Comparison of ENCODE assay signal across 8 cellular contexts in genomic region chr6:31836036-31836675, GRCh38. TPM values are rescaled to one million over a fixed set of nuclear protein-coding genes. Genes with fewer than 3 reads are reported as not detected.
DNase-seq lines count a peak whose midpoint lies in the region; ATAC-seq and TF ChIP-seq lines count a peak whose summit lies in the region.

No MANE protein-coding gene starts in this region.

- H3K4me2 ChIP-seq in HCT116 (ENCODE audit: low read length): peak overlapping the region; percentile 94

- peaks cover 36 to 50% (median 45%) of the 10 kb centered on the region in 3 donors for H3K4me1 Mint-ChIP-seq in T-cell

- H3K36me3 ChIP-seq in HCT116 (ENCODE audit: control insufficient read depth in 1 of 2, insufficient read depth in 2 of 2, low read length in 2 of 2) (peaks cover 24 to 50% of the 10 kb centered on the region in 2 experiments; a peak in 3 of 4 replicates), skeletal muscle tissue (ENCODE audit: control insufficient read depth in 3 of 3, insufficient read depth in 3 of 3, low read length in 3 of 3) (peaks cover 30 to 36% (median 30%) of the 10 kb centered on the region in 3 donors)

- no peaks in the 10 kb centered on the region for H3K9me3 Mint-ChIP-seq in T-cell

- POLR2A ChIA-PET in HCT116 (lab: Charles Lee): interaction anchor here (0.6 to 2.2 kb wide), 7 partner anchors 9 to 136 kb away, joined by 3 to 11 read pairs (median 5); partner anchors contain the start of genes DXO, HSPA1B and NEU1
- POLR2A ChIA-PET in T-cell (lab: Charles Lee): interaction anchor here (0.6 to 0.7 kb wide), 5 partner anchors 16 to 260 kb away, joined by 3 to 7 read pairs (median 4); no protein-coding TSS in a partner anchor

- peak overlapping the region; percentile 94 to 98 (median 98) for H3K4me3 Mint-ChIP-seq in T-cell

- TF ChIP-seq CTCF in HCT116 (IDR thresholded peaks at IDR 0.05 in 2 of 3, conservative IDR thresholded peaks at IDR 0.05 in 1 of 3; ENCODE audit: borderline replicate concordance in 1 of 3, insufficient read depth in 1 of 3, low read depth in 2 of 3, low read length in 2 of 3) (no peak), foreskin fibroblast (IDR thresholded peaks at IDR 0.05; ENCODE audit: low read depth, low read length) (no peak)

- intact Hi-C loops in HCT116 (cut with micrococcal nuclease): loop anchor here (10.0 kb wide), 1 partner anchor 291 kb away; the partner anchor contains the start of genes ATP6V1G2, DDX39B and NFKBIL1

- H3K79me2 ChIP-seq in HCT116 (ENCODE audit: insufficient read depth, low read length): peaks cover 58% of the 10 kb centered on the region

- CTCF ChIA-PET in HCT116 (lab: Charles Lee) (no interaction called here), T-cell (lab: Charles Lee) (interaction anchor here (0.5 to 1.1 kb wide), 5 partner anchors 12 to 173 kb away, joined by 4 to 9 read pairs (median 5); no protein-coding TSS in a partner anchor)

- TF ChIP-seq POLR2A in HCT116 (IDR thresholded peaks at IDR 0.05; ENCODE audit: borderline replicate concordance, extremely low read depth, insufficient read depth, insufficient read length): no peak

- H2AFZ ChIP-seq in HCT116 (ENCODE audit: low read depth, low read length, poor library complexity, severe bottlenecking): no peak overlapping the region

- no TSS peak for BruUV-seq in HCT116 (replicated peaks; lab: Mats Ljungman, UMichigan)

- no peaks in the 10 kb centered on the region for H3K27me3 ChIP-seq in HCT116 (ENCODE audit: insufficient read depth, low read length)
- no peaks in the 10 kb centered on the region for H3K27me3 ChIP-seq in skeletal muscle tissue (ENCODE audit: control insufficient read depth in 3 of 3, insufficient read depth in 3 of 3, low read length in 3 of 3)

- peaks cover 20 to 50% of the 10 kb centered on the region in 2 experiments for H3K4me1 ChIP-seq in HCT116 (ENCODE audit: control insufficient read depth in 1 of 2, insufficient read depth in 2 of 2, low read length in 2 of 2)
- H3K4me1 ChIP-seq in skeletal muscle tissue (ENCODE audit: control insufficient read depth in 3 of 3, insufficient read depth in 3 of 3, low read length in 3 of 3): peaks cover 34 to 42% (median 35%) of the 10 kb centered on the region in 3 donors

- peaks cover 33% of the 10 kb centered on the region for H3K36me3 Mint-ChIP-seq in T-cell

- RAD21 ChIA-PET in HCT116 (lab: Charles Lee; ENCODE audit: low non-redundant PET in 1 of 2, low total read pairs in 2 of 2, uncharacterized antibody in 2 of 2, unreplicated experiment in 2 of 2): interaction anchor here in 1 of 2 experiments (0.6 kb wide), 1 partner anchor 66 kb away, joined by 3 read pairs; no protein-coding TSS in a partner anchor

- peak overlapping the region; percentile 98 to 99 for H3K4me3 ChIP-seq in HCT116 (replicated peaks in 1 of 2; ENCODE audit: low read depth in 1 of 2, low read length in 2 of 2)
- H3K4me3 ChIP-seq in foreskin fibroblast (ENCODE audit: low read depth in 1 of 2, low read length in 2 of 2): peak overlapping the region; percentile 83 to 95
- peak overlapping the region; percentile 96 to 98 (median 97) for H3K4me3 ChIP-seq in skeletal muscle tissue (ENCODE audit: low read length in 3 of 3)

- H3K9me2 ChIP-seq in HCT116 (ENCODE audit: insufficient read depth): no peaks in the 10 kb centered on the region

- peak overlapping the region; percentile 93 for H3K27ac ChIP-seq in HCT116 (ENCODE audit: low read depth, low read length)
- H3K27ac ChIP-seq in skeletal muscle tissue (ENCODE audit: low read depth, low read length): peak overlapping the region; percentile 97

- no peak for TF ChIP-seq RAD21 in HCT116 (IDR thresholded peaks at IDR 0.05; ENCODE audit: low read depth)

- ATAC-seq in HCT116: no peak
- ATAC-seq in T-cell (replicated peaks in 1 of 4): no peak
- no peak for ATAC-seq in GM19463 (IDR thresholded peaks at IDR 0.05; ENCODE audit: unreplicated experiment)
- no peak for ATAC-seq in HG02798 (IDR thresholded peaks at IDR 0.05; ENCODE audit: poor library complexity, unreplicated experiment)

- peak overlapping the region; percentile 98 to 100 for H3K27ac Mint-ChIP-seq in T-cell

- peaks cover 31% of the 10 kb centered on the region for H4K20me1 ChIP-seq in HCT116 (ENCODE audit: insufficient read depth)

- DNase-seq in HCT116 (ENCODE audit: low read depth, low spot score) (no peak), T-cell (no peak), foreskin fibroblast (no peak), COR-L47 (lab: John Stamatoyannopoulos, UW) (no peak)
- no peak for DNase-seq in activated CD4-positive, CD25-positive, alpha-beta regulatory T cell (lab: John Stamatoyannopoulos, UW)

- H3K9ac ChIP-seq in HCT116 (ENCODE audit: low read length) (peak overlapping the region; percentile 100), skeletal muscle tissue (ENCODE audit: low read depth in 1 of 3, low read length in 3 of 3) (peak overlapping the region; percentile 65 to 98 (median 98))

- H3K27me3 Mint-ChIP-seq in T-cell: no peaks in the 10 kb centered on the region

- H3K9me3 ChIP-seq in HCT116 (ENCODE audit: control insufficient read depth in 1 of 2, insufficient read depth in 1 of 2, low read depth in 1 of 2, low read length in 2 of 2) (no peaks in the 10 kb centered on the region), skeletal muscle tissue (ENCODE audit: control insufficient read depth in 3 of 3, low read length in 3 of 3) (no peaks in the 10 kb centered on the region)

TF ChIP-seq in HCT116, 20 proteins besides CTCF, POLR2A, EP300 and RAD21:
- TF ChIP-seq YY1 (IDR thresholded peaks at IDR 0.05; ENCODE audit: extremely low read depth, insufficient replicate concordance, low read depth, low read length): no peak

RNA-seq across cellular contexts. Expression of gene HSPA1B, which starts 8.6 kb away (rescaled TPM):
- total RNA-seq in HCT116 (2021; ENCODE audit: unreplicated experiment): 214 TPM
- 112 and 220 TPM in 2 replicates for polyA plus RNA-seq in HCT116 (2012)
- 100 to 1,000 TPM in 1 of 5 donors, 10 to 100 TPM in 2, 1 to 10 TPM in 2; 6.3 to 105 (median 67.9) TPM for total RNA-seq in T-cell
- 117 TPM for total RNA-seq in skeletal muscle tissue

RNA-seq across cellular contexts. Expression of gene HSPA1A, which starts 20.8 kb away (rescaled TPM):
- total RNA-seq in HCT116 (2021; ENCODE audit: unreplicated experiment) (5.0 TPM), T-cell (100 to 1,000 TPM in 1 of 5 donors, 10 to 100 TPM in 2, 1 to 10 TPM in 2; 8.8 to 117 (median 77.9) TPM), skeletal muscle tissue (133 TPM)
- polyA plus RNA-seq in HCT116 (2012): 0.55 and 2.8 TPM in 2 replicates

RNA-seq across cellular contexts. Expression of gene HSPA1L, which starts 21.1 kb away (rescaled TPM):
- total RNA-seq in HCT116 (2021; ENCODE audit: unreplicated experiment) (0.12 TPM), T-cell (1 to 10 TPM; 2.8 to 8.5 (median 8.1) TPM), skeletal muscle tissue (5.2 TPM)
- polyA plus RNA-seq in HCT116 (2012): 0.20 and 0.42 TPM in 2 replicates

RNA-seq across cellular contexts. Expression of gene NEU1, which starts 26.5 kb away (rescaled TPM):
- total RNA-seq in HCT116 (2021; ENCODE audit: unreplicated experiment): 15.1 TPM
- 21.8 and 23.0 TPM in 2 replicates for polyA plus RNA-seq in HCT116 (2012)
- total RNA-seq in T-cell: 10 to 100 TPM; 15.9 to 29.2 (median 19.9) TPM
- 23.0 TPM for total RNA-seq in skeletal muscle tissue

RNA-seq across cellular contexts. Expression of gene LSM2, which starts 29.4 kb away (rescaled TPM):
- total RNA-seq in HCT116 (2021; ENCODE audit: unreplicated experiment) (89.7 TPM), T-cell (10 to 100 TPM; 24.2 to 36.4 (median 30.6) TPM), skeletal muscle tissue (45.9 TPM)
- polyA plus RNA-seq in HCT116 (2012): 98.8 and 102 TPM in 2 replicates
